ENCODE assay signal across 1 cellular context in genomic region chr19:48445606-48446481, GRCh38.
TF ChIP-seq lines count a peak whose summit lies in the region.

Gene GRWD1 (plus strand): TSS chr19:48445983. CDS start chr19:48446006, 23 bp downstream.

TF ChIP-seq in HepG2, 621 proteins besides CTCF, POLR2A, EP300 and RAD21 (continued from another document and continues in another):
- TF ChIP-seq AHDC1 (CRISPR knock-in tag; IDR thresholded peaks at IDR 0.05; ENCODE audit: borderline replicate concordance) (no peak), ZNF770 (CRISPR knock-in tag; IDR thresholded peaks at IDR 0.05) (no peak), ZNF136 (CRISPR knock-in tag; IDR thresholded peaks at IDR 0.05; ENCODE audit: low read depth) (no peak), SP2 (CRISPR knock-in tag; IDR thresholded peaks at IDR 0.05) (peak; percentile 59; the same call in 1 of the 2 replicates), HBP1 (CRISPR knock-in tag; IDR thresholded peaks at IDR 0.05; ENCODE audit: low read depth) (0 out of 2 replicates have a peak, but pooled peaks have one; percentile 54), ZNF142 (CRISPR knock-in tag; IDR thresholded peaks at IDR 0.05) (no peak), FOSL2 (CRISPR knock-in tag; IDR thresholded peaks at IDR 0.05) (peak; percentile 45), NCOA2 (CRISPR knock-in tag; IDR thresholded peaks at IDR 0.05) (peak; percentile 20; the same call in 1 of the 2 replicates), RERE (CRISPR knock-in tag; IDR thresholded peaks at IDR 0.05; ENCODE audit: low read depth) (no peak), KIAA2018 (CRISPR knock-in tag; IDR thresholded peaks at IDR 0.05; ENCODE audit: borderline replicate concordance) (no peak), ZNF331 (CRISPR knock-in tag; IDR thresholded peaks at IDR 0.05) (0 out of 2 replicates have a peak, but pooled peaks have one; percentile 19), ZSCAN25 (CRISPR knock-in tag; IDR thresholded peaks at IDR 0.05) (no peak), NFE2L2 (IDR thresholded peaks at IDR 0.05; ENCODE audit: low read length) (no peak), ZSCAN9 (CRISPR knock-in tag; IDR thresholded peaks at IDR 0.05; ENCODE audit: borderline replicate concordance) (0 out of 2 replicates have a peak, but pooled peaks have one; percentile 13), DNMT1 (CRISPR knock-in tag; IDR thresholded peaks at IDR 0.05) (no peak)
